ENCODE assay signal across 9 cellular contexts in the genomic region with DNA sequence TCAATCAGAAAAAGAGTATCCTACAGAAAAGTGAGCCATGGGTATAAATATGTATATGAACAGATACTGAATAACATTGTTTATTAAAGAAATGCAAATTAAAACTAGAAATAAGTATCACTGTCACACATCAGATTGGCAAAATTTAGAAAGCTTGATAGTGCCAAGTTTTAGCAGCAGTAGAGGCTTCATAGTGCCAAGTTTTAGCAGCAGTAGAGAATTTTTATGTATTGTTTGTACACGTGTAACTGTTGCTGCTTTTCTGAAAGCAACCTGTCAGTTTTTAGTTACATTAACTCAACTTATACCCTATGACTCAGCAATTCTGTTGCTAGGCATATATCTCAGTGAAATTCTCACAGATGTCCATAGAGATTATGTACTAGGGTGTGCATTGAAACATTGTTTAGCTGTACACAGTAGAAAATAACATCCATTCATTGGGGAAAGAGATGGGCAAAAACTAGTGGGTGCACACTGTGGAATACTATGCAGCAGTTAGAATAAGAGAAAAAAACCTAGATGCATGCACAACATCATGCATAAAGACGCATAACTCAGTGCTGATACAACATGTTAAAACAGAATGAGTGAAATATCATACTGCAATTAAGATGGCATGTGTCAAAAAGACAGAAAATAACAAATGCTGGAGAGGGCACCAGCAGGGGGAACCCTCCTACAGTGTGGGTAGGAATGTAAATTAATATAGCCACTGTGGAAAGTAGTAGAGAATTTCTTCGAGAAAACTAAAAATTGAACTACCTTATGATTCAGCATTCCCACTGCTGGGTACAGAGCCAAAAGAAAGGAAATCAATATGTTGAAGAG.
DNase-seq lines count a peak whose midpoint lies in the region; ATAC-seq and TF ChIP-seq lines count a peak whose summit lies in the region.
"Had no signal": no experiment of that assay in that cellular context is flagged by ENCODE, and none has a peak within 500 bp of the region (broad histone marks: within the 10 kb centered on the region; RNA-seq: fewer than 3 reads in every experiment).

No MANE protein-coding gene starts in this region.

- H3K9ac ChIP-seq in OCI-LY1 (ENCODE audit: low read length): no peak overlapping the region
- H3K9ac ChIP-seq in fibroblast of lung (ENCODE audit: insufficient read depth, low read length): no peak overlapping the region

- H3K4me1 ChIP-seq in left ventricle myocardium inferior (peaks cover 5% of the 10 kb centered on the region), OCI-LY1 (ENCODE audit: insufficient read depth, low read length, severe bottlenecking) (no peaks in the 10 kb centered on the region), fibroblast of lung (ENCODE audit: control insufficient read depth, extremely low read depth, insufficient read depth, low read length) (no peaks in the 10 kb centered on the region), upper lobe of right lung (no peaks in the 10 kb centered on the region), esophagus squamous epithelium (no peaks in the 10 kb centered on the region)

- H3K27me3 ChIP-seq in left ventricle myocardium inferior (ENCODE audit: low read depth) (no peaks in the 10 kb centered on the region), OCI-LY1 (ENCODE audit: insufficient read depth, low read length) (no peaks in the 10 kb centered on the region), fibroblast of lung (ENCODE audit: control insufficient read depth, insufficient read depth, low read length) (no peaks in the 10 kb centered on the region), upper lobe of right lung (no peaks in the 10 kb centered on the region), esophagus squamous epithelium (no peaks in the 10 kb centered on the region)

- H3K79me2 ChIP-seq in OCI-LY1 (ENCODE audit: insufficient read depth, low read length): no peaks in the 10 kb centered on the region
- H3K79me2 ChIP-seq in fibroblast of lung (ENCODE audit: control insufficient read depth, insufficient read depth, low read length): no peaks in the 10 kb centered on the region

- H3F3A ChIP-seq in OCI-LY1 (ENCODE audit: insufficient read depth, low read length): no peaks in the 10 kb centered on the region

- 52 to 62% methylated on average over 3 of the region's 3 CpGs for WGBS in esophagus squamous epithelium, 2 donors

- intact Hi-C loops in left ventricle myocardium inferior (cut with micrococcal nuclease) (no loop called here), cardiac septum (cut with DNase I) (no loop called here), upper lobe of right lung (cut with DNase I) (no loop called here), esophagus squamous epithelium (cut with DNase I) (no loop called here)

- H3K9me3 ChIP-seq in left ventricle myocardium inferior (replicated peaks) (no peaks in the 10 kb centered on the region), OCI-LY1 (ENCODE audit: low read length) (no peaks in the 10 kb centered on the region), fibroblast of lung (ENCODE audit: control insufficient read depth, insufficient read depth, low read depth, low read length) (no peaks in the 10 kb centered on the region), upper lobe of right lung (no peaks in the 10 kb centered on the region), esophagus squamous epithelium (no peaks in the 10 kb centered on the region)

- TF ChIP-seq CTCF in left ventricle myocardium inferior (IDR thresholded peaks at IDR 0.05; ENCODE audit: borderline replicate concordance) (peak; percentile 47), OCI-LY1 (IDR thresholded peaks at IDR 0.05; ENCODE audit: low read length) (peak; percentile 42), fibroblast of lung (conservative IDR thresholded peaks at IDR 0.05 in 1 of 2, IDR thresholded peaks at IDR 0.05 in 1 of 2; ENCODE audit: low read depth in 1 of 2, low read length in 2 of 2) (peak; percentile 46 to 47), upper lobe of right lung (IDR thresholded peaks at IDR 0.05) (peak; percentile 47), esophagus squamous epithelium (IDR thresholded peaks at IDR 0.05) (peak in 2 of 6 experiments; percentile 22 to 61)

- no peak overlapping the region for H2AFZ ChIP-seq in OCI-LY1 (ENCODE audit: low read length)
- no peak overlapping the region for H2AFZ ChIP-seq in fibroblast of lung (ENCODE audit: low read length)

- DNase-seq in left ventricle myocardium inferior (no peak), cardiac septum (ENCODE audit: low spot score) (no peak), fibroblast of lung (ENCODE audit: low read depth in 2 of 2) (peak; percentile 11 to 67), upper lobe of right lung (no peak), esophagus squamous epithelium (lab: John Stamatoyannopoulos, UW) (no peak), DMS79 (lab: John Stamatoyannopoulos, UW) (no peak), NCI-H446 (lab: John Stamatoyannopoulos, UW) (no peak)
- DNase-seq: NCI-H2029 had no signal

- no peak overlapping the region for H3K4me2 ChIP-seq in OCI-LY1 (ENCODE audit: low read length)
- H3K4me2 ChIP-seq in fibroblast of lung (ENCODE audit: extremely low read depth, insufficient read depth, low read length): no peak overlapping the region

- H4K20me1 ChIP-seq in OCI-LY1 (ENCODE audit: insufficient read depth, low read length) (no peaks in the 10 kb centered on the region), fibroblast of lung (ENCODE audit: control insufficient read depth, extremely low read depth, insufficient read depth, low read length) (no peaks in the 10 kb centered on the region)

- no peak for TF ChIP-seq POLR2A in esophagus squamous epithelium (IDR thresholded peaks at IDR 0.05)

- ATAC-seq in upper lobe of right lung: peak; percentile 48

- H3K36me3 ChIP-seq in left ventricle myocardium inferior: no peaks in the 10 kb centered on the region
- H3K36me3 ChIP-seq in OCI-LY1 (ENCODE audit: insufficient read depth, low read length): no peaks in the 10 kb centered on the region
- H3K36me3 ChIP-seq in fibroblast of lung (ENCODE audit: control insufficient read depth, insufficient read depth, low read length): no peaks in the 10 kb centered on the region
- H3K36me3 ChIP-seq in upper lobe of right lung: no peaks in the 10 kb centered on the region
- H3K36me3 ChIP-seq in esophagus squamous epithelium: no peaks in the 10 kb centered on the region

- H3K4me3 ChIP-seq in left ventricle myocardium inferior (no peak overlapping the region), OCI-LY1 (ENCODE audit: low read depth, low read length, poor library complexity, severe bottlenecking) (no peak overlapping the region), fibroblast of lung (replicated peaks in 1 of 4; ENCODE audit: control extremely low read depth in 1 of 4, insufficient read depth in 1 of 4, low read depth in 3 of 4, low read length in 4 of 4) (no peak overlapping the region), upper lobe of right lung (no peak overlapping the region), esophagus squamous epithelium (no peak overlapping the region)

- no peaks in the 10 kb centered on the region for H3K9me2 ChIP-seq in OCI-LY1 (ENCODE audit: low read depth, low read length)

- H3K27ac ChIP-seq in left ventricle myocardium inferior (replicated peaks): no peak overlapping the region
- no peak overlapping the region for H3K27ac ChIP-seq in OCI-LY1 (ENCODE audit: low read depth, low read length, poor library complexity, severe bottlenecking)
- no peak overlapping the region for H3K27ac ChIP-seq in fibroblast of lung (ENCODE audit: insufficient read depth, low read length)
- H3K27ac ChIP-seq in upper lobe of right lung: no peak overlapping the region
- H3K27ac ChIP-seq in esophagus squamous epithelium: no peak overlapping the region

Comparison
In these comparisons a context has a peak if more than half of its experiments do, and no peak if none do; other contexts are left out.
1. DNase-seq: peak in fibroblast of lung (2 of 2); none in left ventricle myocardium inferior (single experiment), cardiac septum (single experiment), upper lobe of right lung (single experiment), esophagus squamous epithelium (single experiment), DMS79 (single experiment) and NCI-H446 (0 of 2).